ENCODE assay signal across 21 cellular contexts in genomic region chr10:127887497-127888415, GRCh38. TPM values are rescaled to one million over a fixed set of nuclear protein-coding genes. Genes with fewer than 3 reads are reported as not detected.
DNase-seq lines count a peak whose midpoint lies in the region; ATAC-seq and TF ChIP-seq lines count a peak whose summit lies in the region.
"Had no signal": no experiment of that assay in that cellular context is flagged by ENCODE, and none has a peak within 500 bp of the region (broad histone marks: within the 10 kb centered on the region; RNA-seq: fewer than 3 reads in every experiment).

No MANE protein-coding gene starts in this region.

- no peak overlapping the region for H3K4me3 Mint-ChIP-seq in activated CD8-positive, alpha-beta T cell treated with anti-CD3 and anti-CD28 coated beads, Interleukin-2, amount 10 ng/mL, durations not matched to agents 7 days and 5 days
- no peak overlapping the region for H3K4me3 Mint-ChIP-seq in activated CD8-positive, alpha-beta T cell treated with anti-CD3 and anti-CD28 coated beads for 36 hours
- no peak overlapping the region for H3K4me3 Mint-ChIP-seq in type B pancreatic cell
- H3K4me3 Mint-ChIP-seq: CD14-positive monocyte had no signal

- H3K27me3 Mint-ChIP-seq in activated CD8-positive, alpha-beta T cell treated with anti-CD3 and anti-CD28 coated beads, Interleukin-2, amount 10 ng/mL, durations not matched to agents 7 days and 5 days (ENCODE audit: low read depth): peaks cover 2% of the 10 kb centered on the region
- peaks cover 3% of the 10 kb centered on the region for H3K27me3 Mint-ChIP-seq in activated CD8-positive, alpha-beta T cell treated with anti-CD3 and anti-CD28 coated beads for 36 hours
- peaks cover 9% of the 10 kb centered on the region for H3K27me3 Mint-ChIP-seq in type B pancreatic cell

- POLR2A ChIA-PET in activated CD8-positive, alpha-beta T cell treated with anti-CD3 and anti-CD28 coated beads, Interleukin-2, amount 10 ng/mL, durations not matched to agents 7 days and 5 days (lab: Charles Lee): no interaction called here
- POLR2A ChIA-PET in activated CD8-positive, alpha-beta T cell treated with anti-CD3 and anti-CD28 coated beads for 36 hours (lab: Charles Lee): interaction anchor here (0.6 kb wide), 1 partner anchor 38 kb away, joined by 4 read pairs; no protein-coding TSS in a partner anchor

- no peak for TF ChIP-seq CTCF in activated CD8-positive, alpha-beta T cell treated with anti-CD3 and anti-CD28 coated beads for 36 hours (IDR thresholded peaks at IDR 0.05)
- TF ChIP-seq CTCF in type B pancreatic cell (conservative IDR thresholded peaks at IDR 0.05): no peak

- no peaks in the 10 kb centered on the region for H3K36me3 ChIP-seq in muscle layer of duodenum (ENCODE audit: control insufficient read depth in 1 of 2, insufficient read depth in 2 of 2, low read length in 2 of 2)
- H3K36me3 ChIP-seq: MG63 had no signal

- H3K4me1 Mint-ChIP-seq in activated CD8-positive, alpha-beta T cell treated with anti-CD3 and anti-CD28 coated beads, Interleukin-2, amount 10 ng/mL, durations not matched to agents 7 days and 5 days (ENCODE audit: low read depth): peaks cover 4% of the 10 kb centered on the region
- H3K4me1 Mint-ChIP-seq in activated CD8-positive, alpha-beta T cell treated with anti-CD3 and anti-CD28 coated beads for 36 hours (ENCODE audit: low read depth): no peaks in the 10 kb centered on the region
- peaks cover 4% of the 10 kb centered on the region for H3K4me1 Mint-ChIP-seq in type B pancreatic cell (ENCODE audit: unreplicated experiment)

- H3K27ac ChIP-seq in muscle layer of duodenum (ENCODE audit: low read length): peak overlapping the region; percentile 47

- no peaks in the 10 kb centered on the region for H3K9me3 Mint-ChIP-seq in activated CD8-positive, alpha-beta T cell treated with anti-CD3 and anti-CD28 coated beads, Interleukin-2, amount 10 ng/mL, durations not matched to agents 7 days and 5 days (ENCODE audit: insufficient read depth)
- no peaks in the 10 kb centered on the region for H3K9me3 Mint-ChIP-seq in activated CD8-positive, alpha-beta T cell treated with anti-CD3 and anti-CD28 coated beads for 36 hours
- H3K9me3 Mint-ChIP-seq in type B pancreatic cell: no peaks in the 10 kb centered on the region

- CTCF ChIA-PET in activated CD8-positive, alpha-beta T cell treated with anti-CD3 and anti-CD28 coated beads, Interleukin-2, amount 10 ng/mL, durations not matched to agents 7 days and 5 days (lab: Charles Lee): no interaction called here
- CTCF ChIA-PET in activated CD8-positive, alpha-beta T cell treated with anti-CD3 and anti-CD28 coated beads for 36 hours (lab: Charles Lee): interaction anchor here (1.5 kb wide), 1 partner anchor 124 kb away, joined by 3 read pairs; no protein-coding TSS in a partner anchor

- H3K27me3 ChIP-seq in muscle layer of duodenum (ENCODE audit: low read depth, low read length): no peaks in the 10 kb centered on the region
- H3K27me3 ChIP-seq: MG63 had no signal

- peaks cover 0 to 6% of the 10 kb centered on the region in 2 donors for H3K4me1 ChIP-seq in muscle layer of duodenum (ENCODE audit: control insufficient read depth in 1 of 2, insufficient read depth in 2 of 2, low read length in 2 of 2)

- peak; percentile 7 for DNase-seq in activated CD8-positive, alpha-beta T cell treated with anti-CD3 and anti-CD28 coated beads, Interleukin-2, amount 10 ng/mL, durations not matched to agents 7 days and 5 days
- no peak for DNase-seq in activated CD8-positive, alpha-beta T cell treated with anti-CD3 and anti-CD28 coated beads for 36 hours
- DNase-seq in dermis microvascular lymphatic vessel endothelial cell (ENCODE audit: low read depth in 2 of 2): peak; percentile 78 to 88
- peak; percentile 27 for DNase-seq in type B pancreatic cell (ENCODE audit: extremely low spot score, unreplicated experiment)
- DNase-seq: Caco-2, DMS79, GOT3, MG63, NCI-H1105 treated with DMSO at 0.1 percent for 48 hours, NCI-H187, NCI-H2171, NCI-H446 treated with DMSO at 0.1 percent for 48 hours, SHP77 treated with DMSO at 0.1 percent for 48 hours had no signal

- H3K9me3 ChIP-seq in muscle layer of duodenum (ENCODE audit: control insufficient read depth in 1 of 2, low read length in 2 of 2): no peaks in the 10 kb centered on the region
- H3K9me3 ChIP-seq: Caco-2, MG63 had no signal

- H3K4me3 ChIP-seq in muscle layer of duodenum (ENCODE audit: low read depth in 1 of 2, low read length in 2 of 2): peak overlapping the region in 1 of 2 donors; percentile 26
- H3K4me3 ChIP-seq: GM12878, K562, MG63 had no signal

- no peaks in the 10 kb centered on the region for H3K36me3 Mint-ChIP-seq in activated CD8-positive, alpha-beta T cell treated with anti-CD3 and anti-CD28 coated beads, Interleukin-2, amount 10 ng/mL, durations not matched to agents 7 days and 5 days (ENCODE audit: low read depth)
- no peaks in the 10 kb centered on the region for H3K36me3 Mint-ChIP-seq in activated CD8-positive, alpha-beta T cell treated with anti-CD3 and anti-CD28 coated beads for 36 hours (ENCODE audit: low read depth)
- no peaks in the 10 kb centered on the region for H3K36me3 Mint-ChIP-seq in type B pancreatic cell
- H3K36me3 Mint-ChIP-seq: CD14-positive monocyte had no signal

- no peak overlapping the region for H3K27ac Mint-ChIP-seq in activated CD8-positive, alpha-beta T cell treated with anti-CD3 and anti-CD28 coated beads, Interleukin-2, amount 10 ng/mL, durations not matched to agents 7 days and 5 days
- H3K27ac Mint-ChIP-seq in activated CD8-positive, alpha-beta T cell treated with anti-CD3 and anti-CD28 coated beads for 36 hours: no peak overlapping the region
- H3K27ac Mint-ChIP-seq in type B pancreatic cell: peak overlapping the region; percentile 48

- ATAC-seq in activated CD8-positive, alpha-beta T cell treated with anti-CD3 and anti-CD28 coated beads, Interleukin-2, amount 10 ng/mL, durations not matched to agents 7 days and 5 days: no peak
- ATAC-seq in activated CD8-positive, alpha-beta T cell treated with anti-CD3 and anti-CD28 coated beads for 36 hours: no peak
- ATAC-seq in HG02642 (IDR thresholded peaks at IDR 0.05; ENCODE audit: poor library complexity, unreplicated experiment): no peak
- no peak for ATAC-seq in GM18519 (IDR thresholded peaks at IDR 0.05; ENCODE audit: low FRiP score, unreplicated experiment)
- no peak for ATAC-seq in GM19397 (IDR thresholded peaks at IDR 0.05; ENCODE audit: unreplicated experiment)
- ATAC-seq: GM12878, K562 had no signal

- intact Hi-C loops in activated CD8-positive, alpha-beta T cell treated with anti-CD3 and anti-CD28 coated beads for 36 hours (cut with micrococcal nuclease): no loop called here

RNA-seq across cellular contexts. Expression of gene CLRN3, which starts 5.0 kb away (rescaled TPM):
- total RNA-seq in activated CD8-positive, alpha-beta T cell treated with anti-CD3 and anti-CD28 coated beads, Interleukin-2, amount 10 ng/mL, durations not matched to agents 7 days and 5 days: not detected
- total RNA-seq in activated CD8-positive, alpha-beta T cell treated with anti-CD3 and anti-CD28 coated beads for 36 hours: not detected
- 0.13 and 0.25 TPM in 2 replicates for total RNA-seq in dermis microvascular lymphatic vessel endothelial cell
- total RNA-seq in type B pancreatic cell (ENCODE audit: low replicate concordance): 2.2 and 6.6 TPM in 2 replicates
- total RNA-seq: G401, GM12878, K562 had no signal

RNA-seq across cellular contexts. Expression of gene PTPRE, which starts 19.1 kb away (rescaled TPM):
- 10 to 100 TPM; 21.4 to 24.5 TPM for total RNA-seq in activated CD8-positive, alpha-beta T cell treated with anti-CD3 and anti-CD28 coated beads, Interleukin-2, amount 10 ng/mL, durations not matched to agents 7 days and 5 days
- 10 to 100 TPM; 19.9 to 22.3 TPM for total RNA-seq in activated CD8-positive, alpha-beta T cell treated with anti-CD3 and anti-CD28 coated beads for 36 hours
- total RNA-seq in dermis microvascular lymphatic vessel endothelial cell (117 and 240 TPM in 2 replicates), type B pancreatic cell (ENCODE audit: low replicate concordance) (2.5 and 3.6 TPM in 2 replicates)
- total RNA-seq: G401 had no signal
